ENCODE assay signal across 12 cellular contexts in the genomic region with DNA sequence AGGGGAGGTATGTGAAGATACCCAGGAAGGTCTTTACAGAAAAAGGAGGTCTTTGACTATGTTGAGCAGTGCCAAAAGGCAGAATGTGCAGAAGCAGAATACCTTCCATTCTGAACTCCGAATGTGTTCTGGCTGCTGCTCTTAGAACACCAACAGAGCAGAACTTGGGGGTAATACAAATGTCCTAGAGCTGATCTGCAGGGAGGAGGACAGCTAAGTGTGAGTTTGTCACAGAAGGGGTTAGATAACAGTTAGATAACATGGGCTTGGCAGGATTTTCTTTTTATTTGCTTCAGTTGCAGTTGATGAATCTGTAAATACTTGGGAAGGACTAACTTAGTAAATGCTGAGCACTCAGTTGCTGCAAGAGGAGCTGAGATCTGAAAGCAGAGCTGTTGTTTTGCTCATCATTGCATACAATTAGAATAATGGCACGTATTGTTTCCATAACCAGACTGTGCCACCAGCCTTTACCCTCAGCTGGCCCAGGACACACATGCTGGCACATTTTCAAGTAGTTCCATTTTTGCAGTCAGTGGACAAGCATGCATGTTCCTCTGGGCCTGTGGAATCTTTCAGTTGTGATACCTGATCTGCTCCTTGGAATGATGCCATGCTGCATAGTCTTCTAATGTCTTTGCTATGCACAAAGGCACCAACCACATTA. TPM values are rescaled to one million over a fixed set of nuclear protein-coding genes. Genes with fewer than 3 reads are reported as not detected.
DNase-seq lines count a peak whose midpoint lies in the region; FAIRE-seq and TF ChIP-seq lines count a peak whose summit lies in the region.
"Had no signal": no experiment of that assay in that cellular context is flagged by ENCODE, and none has a peak within 500 bp of the region (broad histone marks: within the 10 kb centered on the region; RNA-seq: fewer than 3 reads in every experiment).

No MANE protein-coding gene starts in this region.

- no peak for TF ChIP-seq POLR2A in suprapubic skin (IDR thresholded peaks at IDR 0.05)

- no peak overlapping the region for H3K27ac Mint-ChIP-seq in type B pancreatic cell
- H3K27ac Mint-ChIP-seq: activated naive CD8-positive, alpha-beta T cell; T-helper 1 cell treated with Interleukin-12 subunit alpha and Interleukin-12 subunit beta and Interleukin-4 antibody, amounts not matched to agents 30 μg/mL and 1 μg/mL, for 36 hours had no signal

- WGBS in mesenchymal stem cell, result 85% methylated on average over 2 of the region's 2 CpGs
- WGBS in suprapubic skin, result 71% methylated on average over 2 of the region's 2 CpGs

- H3K4me3 Mint-ChIP-seq in type B pancreatic cell, result no peak overlapping the region
- H3K4me3 Mint-ChIP-seq: activated naive CD8-positive, alpha-beta T cell; T-helper 1 cell treated with Interleukin-12 subunit alpha and Interleukin-12 subunit beta and Interleukin-4 antibody, amounts not matched to agents 30 μg/mL and 1 μg/mL, for 36 hours had no signal

- no peak overlapping the region for H3K4me2 ChIP-seq in mesenchymal stem cell (ENCODE audit: low read length, poor library complexity, severe bottlenecking)

- TF ChIP-seq EP300 in Ishikawa (IDR thresholded peaks at IDR 0.05; ENCODE audit: borderline replicate concordance) (no peak), suprapubic skin (IDR thresholded peaks at IDR 0.05) (no peak)

- no peak overlapping the region for H3K14ac ChIP-seq in mesenchymal stem cell (ENCODE audit: low read length in 2 of 2)

- no peaks in the 10 kb centered on the region for H3K9me3 Mint-ChIP-seq in type B pancreatic cell
- H3K9me3 Mint-ChIP-seq: T-helper 1 cell treated with Interleukin-12 subunit alpha and Interleukin-12 subunit beta and Interleukin-4 antibody, amounts not matched to agents 30 μg/mL and 1 μg/mL, for 36 hours had no signal

- peaks cover 17% of the 10 kb centered on the region for H3K4me1 Mint-ChIP-seq in type B pancreatic cell (ENCODE audit: unreplicated experiment)

- H2BK120ac ChIP-seq in mesenchymal stem cell (ENCODE audit: low read depth, low read length), result no peak overlapping the region

- no peak overlapping the region for H3K4ac ChIP-seq in mesenchymal stem cell (ENCODE audit: low read depth in 1 of 2, low read length in 2 of 2)

- H2BK15ac ChIP-seq in mesenchymal stem cell (ENCODE audit: low read depth, poor library complexity, severe bottlenecking), result no peak overlapping the region

- no peak overlapping the region for H3K18ac ChIP-seq in mesenchymal stem cell (ENCODE audit: low read depth in 1 of 2, low read length in 2 of 2)

- H3K36me3 Mint-ChIP-seq in type B pancreatic cell, result peaks cover 9% of the 10 kb centered on the region

- H3K4me3 ChIP-seq in AG09309 (ENCODE audit: control insufficient read depth, low read depth, low read length) (no peak overlapping the region), mesenchymal stem cell (ENCODE audit: insufficient read depth in 1 of 2, low read depth in 1 of 2, low read length in 2 of 2) (no peak overlapping the region), suprapubic skin (no peak overlapping the region)
- H3K4me3 ChIP-seq: right lobe of liver, upper lobe of right lung had no signal

- no peak overlapping the region for H3K9ac ChIP-seq in mesenchymal stem cell (ENCODE audit: low read length)

- H3K23ac ChIP-seq in mesenchymal stem cell (ENCODE audit: low read length in 2 of 2), result no peak overlapping the region

- peaks cover 5% of the 10 kb centered on the region for H3K79me1 ChIP-seq in mesenchymal stem cell (replicated peaks; ENCODE audit: low read length, poor library complexity, severe bottlenecking)

- H3K27me3 ChIP-seq in mesenchymal stem cell (ENCODE audit: control insufficient read depth in 1 of 2, insufficient read depth in 1 of 2, low read length in 2 of 2), result no peaks in the 10 kb centered on the region
- no peaks in the 10 kb centered on the region for H3K27me3 ChIP-seq in suprapubic skin
- H3K27me3 ChIP-seq: right lobe of liver, upper lobe of right lung had no signal

- H3K27ac ChIP-seq in mesenchymal stem cell (ENCODE audit: low read length, poor library complexity, severe bottlenecking) (peak overlapping the region; percentile 38), suprapubic skin (no peak overlapping the region)
- H3K27ac ChIP-seq: right lobe of liver, upper lobe of right lung had no signal

- TF ChIP-seq CTCF in AG09309 (IDR thresholded peaks at IDR 0.05; ENCODE audit: control insufficient read depth, insufficient read depth, low read depth, low read length, missing control alignments) (no peak), type B pancreatic cell (conservative IDR thresholded peaks at IDR 0.05) (no peak), suprapubic skin (IDR thresholded peaks at IDR 0.05) (no peak)

- H4K8ac ChIP-seq in mesenchymal stem cell (ENCODE audit: low read length), result no peak overlapping the region

- no peak overlapping the region for H4K91ac ChIP-seq in mesenchymal stem cell (ENCODE audit: low read length)

- no peak overlapping the region for H2AK5ac ChIP-seq in mesenchymal stem cell (ENCODE audit: low read length, severe bottlenecking)

- H3K36me3 ChIP-seq in mesenchymal stem cell (ENCODE audit: control insufficient read depth in 1 of 2, insufficient read depth in 2 of 2, low read depth in 1 of 2, low read length in 2 of 2), result peaks cover 28 to 29% of the 10 kb centered on the region in 2 experiments
- H3K36me3 ChIP-seq in suprapubic skin, result no peaks in the 10 kb centered on the region
- H3K36me3 ChIP-seq: right lobe of liver, upper lobe of right lung had no signal

- no peak overlapping the region for H2AFZ ChIP-seq in mesenchymal stem cell (ENCODE audit: low read depth, low read length)

- H3K4me1 ChIP-seq in mesenchymal stem cell (ENCODE audit: control insufficient read depth, insufficient read depth, low read depth, low read length) (peaks cover 10% of the 10 kb centered on the region), suprapubic skin (no peaks in the 10 kb centered on the region)
- H3K4me1 ChIP-seq: right lobe of liver, upper lobe of right lung had no signal

- no peak for FAIRE-seq in frontal cortex (lab: Jason Lieb, UNC)

- no peak overlapping the region for H2BK12ac ChIP-seq in mesenchymal stem cell (ENCODE audit: low read length in 2 of 2)

- DNase-seq in AG09309 (ENCODE audit: low read depth) (peak; percentile 67), brain pericyte (ENCODE audit: low read depth, low spot score) (peak; percentile 52), mesenchymal stem cell (peak; percentile 47), frontal cortex (ENCODE audit: low spot score in 2 of 2) (no peak), AML-193 (lab: John Stamatoyannopoulos, UW) (no peak), type B pancreatic cell (ENCODE audit: extremely low spot score, unreplicated experiment) (no peak), suprapubic skin (ENCODE audit: low spot score in 2 of 2) (no peak)
- DNase-seq: right lobe of liver, upper lobe of right lung had no signal

- no peak overlapping the region for H2BK5ac ChIP-seq in mesenchymal stem cell (ENCODE audit: low read depth, low read length, poor library complexity, severe bottlenecking)

- H3K9me3 ChIP-seq in mesenchymal stem cell (ENCODE audit: control insufficient read depth, low read length), result no peaks in the 10 kb centered on the region
- no peaks in the 10 kb centered on the region for H3K9me3 ChIP-seq in suprapubic skin
- H3K9me3 ChIP-seq: right lobe of liver, upper lobe of right lung had no signal

- TF ChIP-seq RAD21 in Ishikawa (IDR thresholded peaks at IDR 0.05; ENCODE audit: low read depth), result no peak

- no peaks in the 10 kb centered on the region for H3K27me3 Mint-ChIP-seq in type B pancreatic cell
- H3K27me3 Mint-ChIP-seq: activated naive CD8-positive, alpha-beta T cell had no signal

TF ChIP-seq in Ishikawa, 13 proteins besides CTCF, POLR2A, EP300 and RAD21:
- TF ChIP-seq ZBTB7A (IDR thresholded peaks at IDR 0.05; ENCODE audit: low read depth) (no peak), YY1 (IDR thresholded peaks at IDR 0.05; ENCODE audit: low read depth) (0 out of 2 replicates have a peak, but pooled peaks have one; percentile 13), TCF12 (IDR thresholded peaks at IDR 0.05; ENCODE audit: low read depth) (0 out of 2 replicates have a peak, but pooled peaks have one; percentile 39), TEAD4 (IDR thresholded peaks at IDR 0.05) (peak; percentile 87), NFIC (IDR thresholded peaks at IDR 0.05) (peak; percentile 91), CEBPB (IDR thresholded peaks at IDR 0.05) (no peak)
- TF ChIP-seq, protein P1, sequence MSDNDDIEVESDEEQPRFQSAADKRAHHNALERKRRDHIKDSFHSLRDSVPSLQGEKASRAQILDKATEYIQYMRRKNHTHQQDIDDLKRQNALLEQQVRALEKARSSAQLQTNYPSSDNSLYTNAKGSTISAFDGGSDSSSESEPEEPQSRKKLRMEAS (IDR thresholded peaks at IDR 0.05), result peak; percentile 75
TF ChIP-seq in Ishikawa: peak in this region for 5.

RNA-seq across cellular contexts. Expression of a gene that starts 55.9 kb away (rescaled TPM):
- 21.3 TPM for polyA plus RNA-seq in mesenchymal stem cell (2013, experiment 1 of 2)
- 21.1 TPM for polyA plus RNA-seq in mesenchymal stem cell (2013, experiment 2 of 2)
- total RNA-seq in frontal cortex, result 39.5 TPM
- 5.6 and 10.8 TPM in 2 replicates for total RNA-seq in type B pancreatic cell (ENCODE audit: low replicate concordance)
- total RNA-seq in suprapubic skin, result 1 to 10 TPM; 1.4 to 7.2 (median 2.5) TPM

Comparison
In these comparisons a context has a peak if more than half of its experiments do, and no peak if none do; other contexts are left out.
1. DNase-seq: peak in AG09309 (single experiment), brain pericyte (single experiment) and mesenchymal stem cell (single experiment); none in frontal cortex (0 of 2), AML-193 (0 of 2), type B pancreatic cell (single experiment) and suprapubic skin (0 of 2).